ENCODE assay signal across 1 cellular context in genomic region chr3:9420850-9421549, GRCh38.
TF ChIP-seq lines count a peak whose summit lies in the region.

No MANE protein-coding gene starts in this region.

TF ChIP-seq in K562, 482 proteins besides CTCF, POLR2A, EP300 and RAD21 (continued from another document):
- TF ChIP-seq ZBTB40 (IDR thresholded peaks at IDR 0.05) (0 out of 2 replicates have a peak, but pooled peaks have one; percentile 46), ZBTB40 (CRISPR knock-in tag; IDR thresholded peaks at IDR 0.05) (no peak), RBM25 (IDR thresholded peaks at IDR 0.05; ENCODE audit: low read depth, low read length, severe bottlenecking) (peak; percentile 64), NFE2L1 (tag; IDR thresholded peaks at IDR 0.05; ENCODE audit: borderline replicate concordance, low read depth) (peak; percentile 20; the same call in 1 of the 2 replicates), ARNT (IDR thresholded peaks at IDR 0.05) (0 out of 4 replicates have a peak, but pooled peaks of 1 of the 2 experiments have one; percentile 19), ZC3H8 (IDR thresholded peaks at IDR 0.05) (0 out of 2 replicates have a peak, but pooled peaks have one; percentile 15), ZNF551 (CRISPR knock-in tag; IDR thresholded peaks at IDR 0.05) (no peak), GATAD2A (IDR thresholded peaks at IDR 0.05) (0 out of 2 replicates have a peak, but pooled peaks have one; percentile 46), NFE2 (IDR thresholded peaks at IDR 0.05; ENCODE audit: low read depth) (peak; percentile 88), MAFF (IDR thresholded peaks at IDR 0.05; ENCODE audit: low read length) (peak; percentile 25; the same call in 1 of the 2 replicates), DEAF1 (CRISPR knock-in tag; IDR thresholded peaks at IDR 0.05) (no peak), MYC (IDR thresholded peaks at IDR 0.05; ENCODE audit: low read depth, low read length) (peak; percentile 59), MYC (CRISPR knock-in tag; IDR thresholded peaks at IDR 0.05; ENCODE audit: borderline replicate concordance, low read depth) (no peak)
